ENCODE assay signal across 1 cellular context in genomic region chrX:13008851-13009250, GRCh38.
TF ChIP-seq lines count a peak whose summit lies in the region.

No MANE protein-coding gene starts in this region.

TF ChIP-seq in GM12878, 131 proteins besides CTCF, POLR2A, EP300 and RAD21:
- TF ChIP-seq ESRRA (IDR thresholded peaks at IDR 0.05; ENCODE audit: low read length) (no peak), BCL11A (IDR thresholded peaks at IDR 0.05; ENCODE audit: low read depth, low read length) (no peak), FOS (IDR thresholded peaks at IDR 0.05; ENCODE audit: borderline replicate concordance, extremely low read depth, insufficient read length) (no peak), ZBTB11 (CRISPR knock-in tag; IDR thresholded peaks at IDR 0.05) (no peak), SKIL (IDR thresholded peaks at IDR 0.05; ENCODE audit: low read depth, poor library complexity, severe bottlenecking) (no peak), CEBPB (IDR thresholded peaks at IDR 0.05; ENCODE audit: borderline replicate concordance in 1 of 2, low read depth in 2 of 2, low read length in 2 of 2) (no peak), SPI1 (IDR thresholded peaks at IDR 0.05; ENCODE audit: borderline replicate concordance, insufficient read depth, low read depth, low read length) (no peak), PAX8 (IDR thresholded peaks at IDR 0.05) (no peak), CREM (IDR thresholded peaks at IDR 0.05; ENCODE audit: low read depth) (no peak), NFIC (IDR thresholded peaks at IDR 0.05; ENCODE audit: low read depth, low read length) (no peak), HDGF (IDR thresholded peaks at IDR 0.05) (no peak)
- TF ChIP-seq, protein P1, sequence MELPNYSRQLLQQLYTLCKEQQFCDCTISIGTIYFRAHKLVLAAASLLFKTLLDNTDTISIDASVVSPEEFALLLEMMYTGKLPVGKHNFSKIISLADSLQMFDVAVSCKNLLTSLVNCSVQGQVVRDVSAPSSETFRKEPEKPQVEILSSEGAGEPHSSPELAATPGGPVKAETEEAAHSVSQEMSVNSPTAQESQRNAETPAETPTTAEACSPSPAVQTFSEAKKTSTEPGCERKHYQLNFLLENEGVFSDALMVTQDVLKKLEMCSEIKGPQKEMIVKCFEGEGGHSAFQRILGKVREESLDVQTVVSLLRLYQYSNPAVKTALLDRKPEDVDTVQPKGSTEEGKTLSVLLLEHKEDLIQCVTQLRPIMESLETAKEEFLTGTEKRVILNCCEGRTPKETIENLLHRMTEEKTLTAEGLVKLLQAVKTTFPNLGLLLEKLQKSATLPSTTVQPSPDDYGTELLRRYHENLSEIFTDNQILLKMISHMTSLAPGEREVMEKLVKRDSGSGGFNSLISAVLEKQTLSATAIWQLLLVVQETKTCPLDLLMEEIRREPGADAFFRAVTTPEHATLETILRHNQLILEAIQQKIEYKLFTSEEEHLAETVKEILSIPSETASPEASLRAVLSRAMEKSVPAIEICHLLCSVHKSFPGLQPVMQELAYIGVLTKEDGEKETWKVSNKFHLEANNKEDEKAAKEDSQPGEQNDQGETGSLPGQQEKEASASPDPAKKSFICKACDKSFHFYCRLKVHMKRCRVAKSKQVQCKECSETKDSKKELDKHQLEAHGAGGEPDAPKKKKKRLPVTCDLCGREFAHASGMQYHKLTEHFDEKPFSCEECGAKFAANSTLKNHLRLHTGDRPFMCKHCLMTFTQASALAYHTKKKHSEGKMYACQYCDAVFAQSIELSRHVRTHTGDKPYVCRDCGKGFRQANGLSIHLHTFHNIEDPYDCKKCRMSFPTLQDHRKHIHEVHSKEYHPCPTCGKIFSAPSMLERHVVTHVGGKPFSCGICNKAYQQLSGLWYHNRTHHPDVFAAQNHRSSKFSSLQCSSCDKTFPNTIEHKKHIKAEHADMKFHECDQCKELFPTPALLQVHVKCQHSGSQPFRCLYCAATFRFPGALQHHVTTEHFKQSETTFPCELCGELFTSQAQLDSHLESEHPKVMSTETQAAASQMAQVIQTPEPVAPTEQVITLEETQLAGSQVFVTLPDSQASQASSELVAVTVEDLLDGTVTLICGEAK (IDR thresholded peaks at IDR 0.05; ENCODE audit: borderline replicate concordance) = no peak
- TF ChIP-seq, protein P2, sequence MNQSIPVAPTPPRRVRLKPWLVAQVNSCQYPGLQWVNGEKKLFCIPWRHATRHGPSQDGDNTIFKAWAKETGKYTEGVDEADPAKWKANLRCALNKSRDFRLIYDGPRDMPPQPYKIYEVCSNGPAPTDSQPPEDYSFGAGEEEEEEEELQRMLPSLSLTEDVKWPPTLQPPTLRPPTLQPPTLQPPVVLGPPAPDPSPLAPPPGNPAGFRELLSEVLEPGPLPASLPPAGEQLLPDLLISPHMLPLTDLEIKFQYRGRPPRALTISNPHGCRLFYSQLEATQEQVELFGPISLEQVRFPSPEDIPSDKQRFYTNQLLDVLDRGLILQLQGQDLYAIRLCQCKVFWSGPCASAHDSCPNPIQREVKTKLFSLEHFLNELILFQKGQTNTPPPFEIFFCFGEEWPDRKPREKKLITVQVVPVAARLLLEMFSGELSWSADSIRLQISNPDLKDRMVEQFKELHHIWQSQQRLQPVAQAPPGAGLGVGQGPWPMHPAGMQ (IDR thresholded peaks at IDR 0.05; ENCODE audit: borderline replicate concordance) = no peak
- TF ChIP-seq, protein P3, sequence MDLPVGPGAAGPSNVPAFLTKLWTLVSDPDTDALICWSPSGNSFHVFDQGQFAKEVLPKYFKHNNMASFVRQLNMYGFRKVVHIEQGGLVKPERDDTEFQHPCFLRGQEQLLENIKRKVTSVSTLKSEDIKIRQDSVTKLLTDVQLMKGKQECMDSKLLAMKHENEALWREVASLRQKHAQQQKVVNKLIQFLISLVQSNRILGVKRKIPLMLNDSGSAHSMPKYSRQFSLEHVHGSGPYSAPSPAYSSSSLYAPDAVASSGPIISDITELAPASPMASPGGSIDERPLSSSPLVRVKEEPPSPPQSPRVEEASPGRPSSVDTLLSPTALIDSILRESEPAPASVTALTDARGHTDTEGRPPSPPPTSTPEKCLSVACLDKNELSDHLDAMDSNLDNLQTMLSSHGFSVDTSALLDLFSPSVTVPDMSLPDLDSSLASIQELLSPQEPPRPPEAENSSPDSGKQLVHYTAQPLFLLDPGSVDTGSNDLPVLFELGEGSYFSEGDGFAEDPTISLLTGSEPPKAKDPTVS (IDR thresholded peaks at IDR 0.05; ENCODE audit: low read depth, low read length) = no peak
